Comparison of ENCODE assay signal across 9 cellular contexts in genomic region chr12:53287741-53288216, GRCh38. TPM values are rescaled to one million over a fixed set of nuclear protein-coding genes. Genes with fewer than 3 reads are reported as not detected.
DNase-seq lines count a peak whose midpoint lies in the region; ATAC-seq and TF ChIP-seq lines count a peak whose summit lies in the region.
"Had no signal": no experiment of that assay in that cellular context is flagged by ENCODE, and none has a peak within 500 bp of the region (broad histone marks: within the 10 kb centered on the region; RNA-seq: fewer than 3 reads in every experiment).

No MANE protein-coding gene starts in this region.

- no peak overlapping the region for H3K4me3 ChIP-seq in lower lobe of right lung
- H3K4me3 ChIP-seq: BLaER1 had no signal

- no peak overlapping the region for H3K27ac ChIP-seq in lower lobe of right lung
- H3K27ac ChIP-seq: BLaER1 had no signal

- no peaks in the 10 kb centered on the region for H3K9me3 ChIP-seq in lower lobe of right lung
- H3K9me3 ChIP-seq: BLaER1 had no signal

- peak; percentile 65 for TF ChIP-seq CTCF in lower lobe of right lung (IDR thresholded peaks at IDR 0.05)

- intact Hi-C loops in lower lobe of right lung (cut with DNase I) = loop anchor here (5.0 kb wide), 1 partner anchor 75 kb away; no protein-coding TSS in a partner anchor

- no peaks in the 10 kb centered on the region for H3K4me1 ChIP-seq in lower lobe of right lung
- H3K4me1 ChIP-seq: BLaER1 had no signal

- H3K27me3 ChIP-seq in lower lobe of right lung (ENCODE audit: low read depth) = no peaks in the 10 kb centered on the region
- H3K27me3 ChIP-seq: BLaER1 had no signal

- ATAC-seq in lower lobe of right lung = peak; percentile 82 to 87
- no peak for ATAC-seq in GM18511 (IDR thresholded peaks at IDR 0.05; ENCODE audit: unreplicated experiment)

- DNase-seq in NCI-H1092 treated with DMSO at 0.1 percent for 48 hours (lab: John Stamatoyannopoulos, UW) (peak; percentile 2), NCI-H1092 (lab: John Stamatoyannopoulos, UW) (no peak), NCI-H1694 treated with DMSO at 0.1 percent for 48 hours (lab: John Stamatoyannopoulos, UW) (peak; percentile 3), dermis microvascular lymphatic vessel endothelial cell (ENCODE audit: low read depth in 2 of 2) (peak; percentile 43 to 70), lower lobe of right lung (peak; percentile 72)
- peak; percentile 72 to 76 for DNase-seq in activated CD4-positive, alpha-beta T cell treated with anti-CD3 and anti-CD28 coated beads, Interleukin-2, amount 50 U/mL, for 4 hours
- peak; percentile 28 to 45 for DNase-seq in stimulated activated CD8-positive, alpha-beta memory T cell treated with anti-CD3 and anti-CD28 coated beads, Interleukin-2, amount 100 ng/mL, for 48 hours (ENCODE audit: low read depth in 2 of 2)

- no peaks in the 10 kb centered on the region for H3K36me3 ChIP-seq in lower lobe of right lung

RNA-seq across cellular contexts. Expression of gene PFDN5, which starts 7.6 kb away (rescaled TPM):
- total RNA-seq in dermis microvascular lymphatic vessel endothelial cell = 350 and 426 TPM in 2 replicates
- 474 TPM for total RNA-seq in lower lobe of right lung

RNA-seq across cellular contexts. Expression of gene MYG1, which starts 11.7 kb away (rescaled TPM):
- total RNA-seq in dermis microvascular lymphatic vessel endothelial cell (29.5 and 36.0 TPM in 2 replicates), lower lobe of right lung (35.3 TPM)

RNA-seq across cellular contexts. Expression of gene ESPL1, which starts 19.7 kb away (rescaled TPM):
- 4.2 and 6.0 TPM in 2 replicates for total RNA-seq in dermis microvascular lymphatic vessel endothelial cell
- 2.2 TPM for total RNA-seq in lower lobe of right lung

RNA-seq across cellular contexts. Expression of gene AAAS, which starts 33.6 kb away (rescaled TPM):
- total RNA-seq in dermis microvascular lymphatic vessel endothelial cell (31.8 and 31.9 TPM in 2 replicates), lower lobe of right lung (45.2 TPM)

RNA-seq across cellular contexts. Expression of gene SP7, which starts 48.4 kb away (rescaled TPM):
- not detected in 2 replicates for total RNA-seq in dermis microvascular lymphatic vessel endothelial cell
- not detected for total RNA-seq in lower lobe of right lung
